Comparison of ENCODE assay signal across 21 cellular contexts in genomic region chr19:2210987-2211740, GRCh38. TPM values are rescaled to one million over a fixed set of nuclear protein-coding genes. Genes with fewer than 3 reads are reported as not detected.
DNase-seq lines count a peak whose midpoint lies in the region; ATAC-seq and TF ChIP-seq lines count a peak whose summit lies in the region.
"Had no signal": no experiment of that assay in that cellular context is flagged by ENCODE, and none has a peak within 500 bp of the region (broad histone marks: within the 10 kb centered on the region; RNA-seq: fewer than 3 reads in every experiment).

No MANE protein-coding gene starts in this region.

- peak overlapping the region; percentile 16 for H3K27ac ChIP-seq in A673 (ENCODE audit: low read depth, low read length, poor library complexity, severe bottlenecking)
- H3K27ac ChIP-seq: A549 had no signal

- POLR2A ChIA-PET in A673 (lab: Charles Lee; ENCODE audit: low non-redundant PET), result no interaction called here
- POLR2A ChIA-PET in activated CD4-positive, alpha-beta T cell treated with anti-CD3 and anti-CD28 coated beads for 36 hours (lab: Charles Lee), result no interaction called here

- no peaks in the 10 kb centered on the region for H3K9me3 Mint-ChIP-seq in activated T-helper 17 cell treated with anti-CD3 and anti-CD28 coated beads, Interleukin-2, amount 50 U/mL, for 72 hours
- H3K9me3 Mint-ChIP-seq in activated CD4-positive, alpha-beta T cell treated with anti-CD3 and anti-CD28 coated beads for 36 hours (ENCODE audit: low read depth), result no peaks in the 10 kb centered on the region

- peak overlapping the region; percentile 56 for H3K27ac Mint-ChIP-seq in activated T-helper 17 cell treated with anti-CD3 and anti-CD28 coated beads, Interleukin-2, amount 50 U/mL, for 72 hours
- no peak overlapping the region for H3K27ac Mint-ChIP-seq in activated CD4-positive, alpha-beta T cell treated with anti-CD3 and anti-CD28 coated beads for 36 hours

- H3K27me3 ChIP-seq in A673 (replicated peaks; ENCODE audit: insufficient read depth, low read depth, low read length, poor library complexity) (no peaks in the 10 kb centered on the region), mucosa of stomach (ENCODE audit: control insufficient read depth, insufficient read depth, low read length) (no peaks in the 10 kb centered on the region)

- no peak for ATAC-seq in activated T-helper 17 cell treated with anti-CD3 and anti-CD28 coated beads, Interleukin-2, amount 50 U/mL, for 72 hours (replicated peaks)
- no peak for ATAC-seq in activated CD4-positive, alpha-beta T cell treated with anti-CD3 and anti-CD28 coated beads for 36 hours
- ATAC-seq: A549, GM12878 had no signal

- peaks cover 79% of the 10 kb centered on the region for H3K36me3 ChIP-seq in A673 (ENCODE audit: insufficient read depth, low read length, poor library complexity, severe bottlenecking)
- peaks cover 31% of the 10 kb centered on the region for H3K36me3 ChIP-seq in mucosa of stomach (ENCODE audit: control insufficient read depth, insufficient read depth, low read length)

- H3K9ac ChIP-seq in mucosa of stomach (ENCODE audit: low read length), result peak overlapping the region; percentile 43

- H3K36me3 Mint-ChIP-seq in activated T-helper 17 cell treated with anti-CD3 and anti-CD28 coated beads, Interleukin-2, amount 50 U/mL, for 72 hours (ENCODE audit: low read depth), result peaks cover 90% of the 10 kb centered on the region
- H3K36me3 Mint-ChIP-seq in activated CD4-positive, alpha-beta T cell treated with anti-CD3 and anti-CD28 coated beads for 36 hours (ENCODE audit: low read depth), result peaks cover 28% of the 10 kb centered on the region

- no peak for TF ChIP-seq CTCF in A673 (conservative IDR thresholded peaks at IDR 0.05; ENCODE audit: low read depth, low read length)

- no TSS peak for BruUV-seq in A673 (replicated peaks; lab: Mats Ljungman, UMichigan)

- no peaks in the 10 kb centered on the region for H3K27me3 Mint-ChIP-seq in activated T-helper 17 cell treated with anti-CD3 and anti-CD28 coated beads, Interleukin-2, amount 50 U/mL, for 72 hours
- no peaks in the 10 kb centered on the region for H3K27me3 Mint-ChIP-seq in activated CD4-positive, alpha-beta T cell treated with anti-CD3 and anti-CD28 coated beads for 36 hours

- CTCF ChIA-PET in A673 (lab: Charles Lee), result no interaction called here
- CTCF ChIA-PET in activated CD4-positive, alpha-beta T cell treated with anti-CD3 and anti-CD28 coated beads for 36 hours (lab: Charles Lee), result no interaction called here

- peaks cover 5% of the 10 kb centered on the region for H3K4me1 Mint-ChIP-seq in activated T-helper 17 cell treated with anti-CD3 and anti-CD28 coated beads, Interleukin-2, amount 50 U/mL, for 72 hours
- H3K4me1 Mint-ChIP-seq in activated CD4-positive, alpha-beta T cell treated with anti-CD3 and anti-CD28 coated beads for 36 hours, result peaks cover 17% of the 10 kb centered on the region

- H3K9me3 ChIP-seq in A673 (ENCODE audit: low read depth, low read length, poor library complexity, severe bottlenecking) (no peaks in the 10 kb centered on the region), mucosa of stomach (ENCODE audit: control insufficient read depth, low read length) (no peaks in the 10 kb centered on the region)
- H3K9me3 ChIP-seq: A549 had no signal

- H3K4me3 ChIP-seq in A673 (ENCODE audit: low read depth, low read length, poor library complexity, severe bottlenecking) (no peak overlapping the region), mucosa of stomach (ENCODE audit: low read length) (peak overlapping the region; percentile 28)
- H3K4me3 ChIP-seq: A549, GM12878 had no signal

- no peak overlapping the region for H3K4me3 Mint-ChIP-seq in activated T-helper 17 cell treated with anti-CD3 and anti-CD28 coated beads, Interleukin-2, amount 50 U/mL, for 72 hours
- no peak overlapping the region for H3K4me3 Mint-ChIP-seq in activated CD4-positive, alpha-beta T cell treated with anti-CD3 and anti-CD28 coated beads for 36 hours

- intact Hi-C loops in A673 (cut with micrococcal nuclease; ENCODE audit: unreplicated experiment), result no loop called here
- intact Hi-C loops in activated CD4-positive, alpha-beta T cell treated with anti-CD3 and anti-CD28 coated beads for 36 hours (cut with DNase I, micrococcal nuclease), result no loop called here

- H3K4me1 ChIP-seq in A673 (ENCODE audit: insufficient read depth, low read length, poor library complexity, severe bottlenecking) (no peaks in the 10 kb centered on the region), mucosa of stomach (ENCODE audit: control insufficient read depth, insufficient read depth, low read length) (peaks cover 64% of the 10 kb centered on the region)
- H3K4me1 ChIP-seq: A549 had no signal

- no peak for DNase-seq in A673 (ENCODE audit: low spot score)
- DNase-seq in activated CD4-positive, alpha-beta T cell treated with anti-CD3 and anti-CD28 coated beads for 36 hours, result no peak
- DNase-seq in putamen (ENCODE audit: low spot score), result no peak
- no peak for DNase-seq in effector CD8-positive, alpha-beta T cell (lab: John Stamatoyannopoulos, UW)
- DNase-seq: C1 segment of cervical spinal cord, DMS 273 treated with DMSO at 0.1 percent for 48 hours, GDM1, KBM-7, MV-4-11, NCI-H1417, NCI-H187 treated with DMSO at 0.1 percent for 48 hours, NCI-H2171 treated with DMSO at 0.1 percent for 48 hours, NCI-H446 treated with DMSO at 0.1 percent for 48 hours, NCI-H748 treated with DMSO at 0.1 percent for 48 hours, OCI-M1, SHP77 treated with DMSO at 0.1 percent for 48 hours had no signal

RNA-seq across cellular contexts. Expression of gene PLEKHJ1, which starts 25.0 kb away (rescaled TPM):
- total RNA-seq in A673 (2021), result 73.7 and 75.9 TPM in 2 replicates
- total RNA-seq in activated T-helper 17 cell treated with anti-CD3 and anti-CD28 coated beads, Interleukin-2, amount 50 U/mL, for 72 hours, result 10 to 100 TPM; 45.8 to 74.8 TPM
- 10 to 100 TPM; 38.4 to 61.8 TPM for total RNA-seq in activated CD4-positive, alpha-beta T cell treated with anti-CD3 and anti-CD28 coated beads for 36 hours

RNA-seq across cellular contexts. Expression of gene SF3A2, which starts 25.5 kb away (rescaled TPM):
- 186 and 187 TPM in 2 replicates for total RNA-seq in A673 (2021)
- total RNA-seq in activated T-helper 17 cell treated with anti-CD3 and anti-CD28 coated beads, Interleukin-2, amount 50 U/mL, for 72 hours, result 100 to 1,000 TPM in 1 of 2 donors, 10 to 100 TPM in 1; 99.5 to 119 TPM
- total RNA-seq in activated CD4-positive, alpha-beta T cell treated with anti-CD3 and anti-CD28 coated beads for 36 hours, result 100 to 1,000 TPM; 146 to 192 TPM

RNA-seq across cellular contexts. Expression of gene AMH, which starts 38.0 kb away (rescaled TPM):
- 15.1 and 16.3 TPM in 2 replicates for total RNA-seq in A673 (2021)
- 1 to 10 TPM; 2.0 to 6.1 TPM for total RNA-seq in activated T-helper 17 cell treated with anti-CD3 and anti-CD28 coated beads, Interleukin-2, amount 50 U/mL, for 72 hours
- 1 to 10 TPM; 1.9 to 2.7 TPM for total RNA-seq in activated CD4-positive, alpha-beta T cell treated with anti-CD3 and anti-CD28 coated beads for 36 hours

RNA-seq across cellular contexts. Expression of gene JSRP1, which starts 45.1 kb away (rescaled TPM):
- 0.73 TPM in 1 of 2 replicates, not detected in the other for total RNA-seq in A673 (2021)
- 1 to 10 TPM in 1 of 2 donors, under 1 TPM in 1; 0.61 to 1.0 TPM for total RNA-seq in activated T-helper 17 cell treated with anti-CD3 and anti-CD28 coated beads, Interleukin-2, amount 50 U/mL, for 72 hours
- total RNA-seq in activated CD4-positive, alpha-beta T cell treated with anti-CD3 and anti-CD28 coated beads for 36 hours, result under 1 TPM; 0.39 to 0.75 TPM
- total RNA-seq: RPMI7951 had no signal

RNA-seq across cellular contexts. Expression of gene DOT1L, which starts 47.4 kb away (rescaled TPM):
- total RNA-seq in A673 (2021), result 71.2 and 78.8 TPM in 2 replicates
- 100 to 1,000 TPM in 1 of 2 donors, 10 to 100 TPM in 1; 76.6 to 114 TPM for total RNA-seq in activated T-helper 17 cell treated with anti-CD3 and anti-CD28 coated beads, Interleukin-2, amount 50 U/mL, for 72 hours
- total RNA-seq in activated CD4-positive, alpha-beta T cell treated with anti-CD3 and anti-CD28 coated beads for 36 hours, result 10 to 100 TPM; 62.5 to 73.8 TPM
